Comparison of ENCODE assay signal across 7 cellular contexts in the genomic region with DNA sequence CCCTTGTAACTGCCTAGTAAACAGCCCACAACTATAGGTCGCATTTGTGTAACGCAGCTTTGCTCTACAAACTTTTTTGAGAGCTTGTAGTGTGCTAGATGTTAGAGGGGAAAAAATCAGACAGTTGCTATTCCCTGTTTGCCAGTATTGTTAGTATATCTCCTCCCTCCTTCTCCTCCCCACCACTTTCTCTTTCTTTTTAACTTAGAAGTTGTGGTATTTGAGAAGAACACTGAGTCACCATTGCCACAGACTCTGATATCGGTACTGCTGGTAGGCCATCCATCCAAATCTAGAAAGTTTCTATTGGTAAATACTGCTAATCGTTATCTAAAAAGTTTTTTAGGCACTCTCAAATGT. TPM values are rescaled to one million over a fixed set of nuclear protein-coding genes. Genes with fewer than 3 reads are reported as not detected.
DNase-seq lines count a peak whose midpoint lies in the region; ATAC-seq and TF ChIP-seq lines count a peak whose summit lies in the region.

No MANE protein-coding gene starts in this region.

- intact Hi-C loops in colonic mucosa (cut with DNase I), result no loop called here

- H3K9me2 ChIP-seq in OCI-LY1 (ENCODE audit: low read depth, low read length), result no peaks in the 10 kb centered on the region

- H3K79me2 ChIP-seq in OCI-LY1 (ENCODE audit: insufficient read depth, low read length), result peaks cover 51% of the 10 kb centered on the region

- H3K4me3 ChIP-seq in HFF-Myc (replicated peaks; ENCODE audit: low read depth, low read length), result peak overlapping the region; percentile 71
- H3K4me3 ChIP-seq in OCI-LY1 (ENCODE audit: low read depth, low read length, poor library complexity, severe bottlenecking), result peak overlapping the region; percentile 87
- H3K4me3 ChIP-seq in colonic mucosa, result peak overlapping the region; percentile 94
- peak overlapping the region; percentile 83 to 98 for H3K4me3 ChIP-seq in muscle layer of colon (ENCODE audit: low read depth in 1 of 2, low read length in 2 of 2)

- no peaks in the 10 kb centered on the region for H3F3A ChIP-seq in OCI-LY1 (ENCODE audit: insufficient read depth, low read length)

- TF ChIP-seq CTCF in HFF-Myc (IDR thresholded peaks at IDR 0.05; ENCODE audit: low read depth, low read length, missing control alignments), result no peak
- TF ChIP-seq CTCF in OCI-LY1 (IDR thresholded peaks at IDR 0.05; ENCODE audit: low read length), result no peak
- TF ChIP-seq CTCF in colonic mucosa (IDR thresholded peaks at IDR 0.05), result no peak

- H3K4me1 ChIP-seq in OCI-LY1 (ENCODE audit: insufficient read depth, low read length, severe bottlenecking), result peaks cover 40% of the 10 kb centered on the region
- H3K4me1 ChIP-seq in colonic mucosa, result peaks cover 12% of the 10 kb centered on the region
- peaks cover 32% of the 10 kb centered on the region for H3K4me1 ChIP-seq in muscle layer of colon (ENCODE audit: insufficient read depth, low read length)

- peak overlapping the region; percentile 90 for H3K9ac ChIP-seq in OCI-LY1 (ENCODE audit: low read length)
- H3K9ac ChIP-seq in colonic mucosa (ENCODE audit: low read depth in 2 of 2, low read length in 2 of 2), result peak overlapping the region; percentile 80 to 88
- peak overlapping the region; percentile 90 for H3K9ac ChIP-seq in muscle layer of colon (ENCODE audit: low read length)

- no peak overlapping the region for H2AFZ ChIP-seq in OCI-LY1 (ENCODE audit: low read length)

- peak overlapping the region; percentile 4 for H3K27ac ChIP-seq in OCI-LY1 (ENCODE audit: low read depth, low read length, poor library complexity, severe bottlenecking)
- peak overlapping the region; percentile 91 for H3K27ac ChIP-seq in colonic mucosa
- H3K27ac ChIP-seq in muscle layer of colon (ENCODE audit: low read depth, low read length), result peak overlapping the region; percentile 95

- DNase-seq in HFF-Myc (ENCODE audit: extremely low read depth, low read depth) (no peak), colonic mucosa (no peak), NCI-H1694 (lab: John Stamatoyannopoulos, UW) (no peak), NCI-H1417 treated with DMSO at 0.1 percent for 48 hours (lab: John Stamatoyannopoulos, UW) (no peak)

- ATAC-seq in GM18502 (IDR thresholded peaks at IDR 0.05; ENCODE audit: poor library complexity, unreplicated experiment), result peak; percentile 36

- H3K4me2 ChIP-seq in OCI-LY1 (ENCODE audit: low read length), result peak overlapping the region; percentile 79

- H3K27me3 ChIP-seq in OCI-LY1 (ENCODE audit: insufficient read depth, low read length), result no peaks in the 10 kb centered on the region
- no peaks in the 10 kb centered on the region for H3K27me3 ChIP-seq in colonic mucosa
- H3K27me3 ChIP-seq in muscle layer of colon (ENCODE audit: control insufficient read depth in 1 of 2, insufficient read depth in 2 of 2, low read length in 2 of 2), result no peaks in the 10 kb centered on the region

- H4K20me1 ChIP-seq in OCI-LY1 (ENCODE audit: insufficient read depth, low read length), result no peaks in the 10 kb centered on the region

- H3K36me3 ChIP-seq in OCI-LY1 (ENCODE audit: insufficient read depth, low read length) (peaks cover 32% of the 10 kb centered on the region), colonic mucosa (peaks cover 17% of the 10 kb centered on the region), muscle layer of colon (ENCODE audit: insufficient read depth, low read length) (peaks cover 21% of the 10 kb centered on the region)

- H3K9me3 ChIP-seq in OCI-LY1 (ENCODE audit: low read length), result no peaks in the 10 kb centered on the region
- H3K9me3 ChIP-seq in colonic mucosa, result no peaks in the 10 kb centered on the region
- no peaks in the 10 kb centered on the region for H3K9me3 ChIP-seq in muscle layer of colon (ENCODE audit: low read length)

RNA-seq across cellular contexts. Expression of a gene that starts 0.7 kb away (rescaled TPM):
- 10 to 100 TPM; 82.0 to 94.1 TPM for total RNA-seq in colonic mucosa

RNA-seq across cellular contexts. Expression of a gene that starts 59.2 kb away (rescaled TPM):
- total RNA-seq in colonic mucosa, result 10 to 100 TPM; 30.5 to 45.8 TPM

Comparison
In these comparisons a context has a peak if more than half of its experiments do, and no peak if none do; other contexts are left out.
1. H3K27ac ChIP-seq: peak in every context shown above with its lines; median percentile 95 in muscle layer of colon; 91 in colonic mucosa; 4 in OCI-LY1.